1 cellular context compared by ENCODE assay signal in genomic region chr22:39515266-39516050, GRCh38.
TF ChIP-seq lines count a peak whose summit lies in the region.

No MANE protein-coding gene starts in this region.

TF ChIP-seq in GM12878, 131 proteins besides CTCF, POLR2A, EP300 and RAD21:
- TF ChIP-seq SUPT20H (IDR thresholded peaks at IDR 0.05; ENCODE audit: borderline replicate concordance, control insufficient read depth, low read depth, low read length) (no peak), TBL1XR1 (IDR thresholded peaks at IDR 0.05; ENCODE audit: low read depth, low read length) (no peak), RBBP5 (conservative IDR thresholded peaks at IDR 0.05) (no peak), ZBTB11 (CRISPR knock-in tag; IDR thresholded peaks at IDR 0.05) (no peak), MTA2 (IDR thresholded peaks at IDR 0.05; ENCODE audit: low read depth) (no peak), ZSCAN29 (IDR thresholded peaks at IDR 0.05) (no peak), TCF12 (IDR thresholded peaks at IDR 0.05; ENCODE audit: low read depth, low read length) (no peak), PAX8 (IDR thresholded peaks at IDR 0.05) (no peak), POU2F2 (IDR thresholded peaks at IDR 0.05; ENCODE audit: borderline replicate concordance, low read depth, low read length) (no peak), BHLHE40 (IDR thresholded peaks at IDR 0.05; ENCODE audit: borderline replicate concordance in 1 of 2, low read depth in 2 of 2, low read length in 1 of 2) (no peak), MTA3 (IDR thresholded peaks at IDR 0.05; ENCODE audit: borderline replicate concordance, low read length) (no peak), ELK1 (IDR thresholded peaks at IDR 0.05; ENCODE audit: low read depth, low read length) (no peak), ZZZ3 (IDR thresholded peaks at IDR 0.05; ENCODE audit: control insufficient read depth, insufficient read length, low read depth) (no peak), GATAD2B (conservative IDR thresholded peaks at IDR 0.05; ENCODE audit: low read depth) (no peak), ZNF274 (IDR thresholded peaks at IDR 0.05; ENCODE audit: insufficient read depth, insufficient read length) (no peak), CEBPB (IDR thresholded peaks at IDR 0.05; ENCODE audit: borderline replicate concordance in 1 of 2, low read depth in 2 of 2, low read length in 2 of 2) (no peak), E2F8 (IDR thresholded peaks at IDR 0.05; ENCODE audit: low read depth, partially characterized antibody) (no peak)
- TF ChIP-seq, protein P1, sequence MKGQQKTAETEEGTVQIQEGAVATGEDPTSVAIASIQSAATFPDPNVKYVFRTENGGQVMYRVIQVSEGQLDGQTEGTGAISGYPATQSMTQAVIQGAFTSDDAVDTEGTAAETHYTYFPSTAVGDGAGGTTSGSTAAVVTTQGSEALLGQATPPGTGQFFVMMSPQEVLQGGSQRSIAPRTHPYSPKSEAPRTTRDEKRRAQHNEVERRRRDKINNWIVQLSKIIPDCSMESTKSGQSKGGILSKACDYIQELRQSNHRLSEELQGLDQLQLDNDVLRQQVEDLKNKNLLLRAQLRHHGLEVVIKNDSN (IDR thresholded peaks at IDR 0.05; ENCODE audit: borderline replicate concordance, extremely low read length, insufficient read depth, low read depth, low read length) = no peak
- TF ChIP-seq, protein P2, sequence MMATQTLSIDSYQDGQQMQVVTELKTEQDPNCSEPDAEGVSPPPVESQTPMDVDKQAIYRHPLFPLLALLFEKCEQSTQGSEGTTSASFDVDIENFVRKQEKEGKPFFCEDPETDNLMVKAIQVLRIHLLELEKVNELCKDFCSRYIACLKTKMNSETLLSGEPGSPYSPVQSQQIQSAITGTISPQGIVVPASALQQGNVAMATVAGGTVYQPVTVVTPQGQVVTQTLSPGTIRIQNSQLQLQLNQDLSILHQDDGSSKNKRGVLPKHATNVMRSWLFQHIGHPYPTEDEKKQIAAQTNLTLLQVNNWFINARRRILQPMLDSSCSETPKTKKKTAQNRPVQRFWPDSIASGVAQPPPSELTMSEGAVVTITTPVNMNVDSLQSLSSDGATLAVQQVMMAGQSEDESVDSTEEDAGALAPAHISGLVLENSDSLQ (IDR thresholded peaks at IDR 0.05) = no peak
